Comparison of ENCODE assay signal across 10 cellular contexts in the genomic region with DNA sequence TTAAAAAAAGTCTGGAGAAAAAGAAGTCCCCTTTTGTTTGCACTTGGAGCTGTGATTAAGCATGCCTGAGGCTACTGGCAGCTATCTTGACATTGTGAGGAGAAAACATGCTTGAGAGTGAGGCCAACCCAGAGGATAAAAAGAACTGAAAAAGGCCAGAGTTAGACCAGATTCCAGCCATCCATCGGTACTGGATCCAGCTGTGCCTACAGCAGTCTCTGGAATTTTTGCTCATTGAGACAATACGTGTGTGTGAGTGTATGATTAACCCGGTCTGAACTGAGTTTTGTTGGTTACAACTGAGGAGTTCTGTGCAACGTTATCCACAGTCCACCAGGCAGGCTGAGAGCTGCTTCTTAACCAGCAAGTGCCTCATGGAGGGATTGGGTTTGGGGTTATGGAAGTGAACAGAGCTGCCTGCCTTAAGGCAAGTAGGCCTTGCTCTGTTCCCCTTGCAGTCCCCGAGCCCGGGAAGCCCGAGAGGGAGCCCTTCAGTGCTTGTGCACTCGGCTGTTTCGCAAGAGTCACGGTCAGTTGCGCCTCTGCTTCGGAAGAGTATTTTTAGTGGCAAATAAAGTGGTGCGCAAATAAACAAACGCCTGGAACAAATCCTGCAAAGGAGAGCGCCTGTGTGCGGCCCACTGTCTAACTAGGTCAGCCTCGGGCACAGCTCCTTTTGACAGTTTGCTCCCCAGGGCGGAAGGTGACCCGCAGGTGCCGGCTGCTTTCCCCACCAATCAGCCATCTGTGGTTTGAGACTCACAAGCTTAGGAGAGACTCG. TPM values are rescaled to one million over a fixed set of nuclear protein-coding genes. Genes with fewer than 3 reads are reported as not detected.
DNase-seq lines count a peak whose midpoint lies in the region; ATAC-seq and TF ChIP-seq lines count a peak whose summit lies in the region.
"Had no signal": no experiment of that assay in that cellular context is flagged by ENCODE, and none has a peak within 500 bp of the region (broad histone marks: within the 10 kb centered on the region; RNA-seq: fewer than 3 reads in every experiment).

No MANE protein-coding gene starts in this region.

- H3K4me3 ChIP-seq in prostate gland (no peak overlapping the region), Karpas-422 (ENCODE audit: low read length) (no peak overlapping the region)

- no peak for TF ChIP-seq POLR2A in prostate gland (IDR thresholded peaks at IDR 0.05)

- no peaks in the 10 kb centered on the region for H3K9me2 ChIP-seq in Karpas-422 (replicated peaks; ENCODE audit: insufficient read depth, low read length)

- H3K4me1 ChIP-seq in prostate gland (replicated peaks): no peaks in the 10 kb centered on the region
- H3K4me1 ChIP-seq in Karpas-422 (ENCODE audit: low read length): peaks cover 29% of the 10 kb centered on the region

- H3K36me3 ChIP-seq in prostate gland: no peaks in the 10 kb centered on the region
- no peaks in the 10 kb centered on the region for H3K36me3 ChIP-seq in Karpas-422 (ENCODE audit: insufficient read depth, low read length)

- WGBS in prostate gland: 55% methylated on average over 21 of the region's 21 CpGs

- H2AFZ ChIP-seq in Karpas-422 (ENCODE audit: low read length): no peak overlapping the region

- DNase-seq in ELF-1 (ENCODE audit: low read depth, low spot score): peak; percentile 40
- peak; percentile 80 to 84 for DNase-seq in NOMO-1 (lab: John Stamatoyannopoulos, UW; ENCODE audit: unreplicated experiment in 2 of 2)
- peak; percentile 4 for DNase-seq in fibroblast of the conjunctiva (ENCODE audit: low read depth)
- DNase-seq in prostate gland (ENCODE audit: low spot score): peak; percentile 54
- DNase-seq in GM10266 (ENCODE audit: extremely low spot score): no peak
- DNase-seq in effector CD4-positive, alpha-beta T cell: no peak
- no peak for DNase-seq in Karpas-422
- DNase-seq: central memory CD4-positive, alpha-beta T cell; NCI-H446 treated with DMSO at 0.1 percent for 48 hours had no signal

- intact Hi-C loops in prostate gland (cut with DNase I): no loop called here

- H3K9ac ChIP-seq in Karpas-422 (ENCODE audit: low read length): no peak overlapping the region

- H3K79me2 ChIP-seq in Karpas-422 (ENCODE audit: low read length): no peaks in the 10 kb centered on the region

- H3K4me2 ChIP-seq in Karpas-422 (ENCODE audit: low read depth, low read length, poor library complexity, severe bottlenecking): no peak overlapping the region

- H3K9me3 ChIP-seq in prostate gland (no peaks in the 10 kb centered on the region), Karpas-422 (ENCODE audit: low read length) (no peaks in the 10 kb centered on the region)

- H3K27me3 ChIP-seq in prostate gland (replicated peaks; ENCODE audit: insufficient read depth): no peaks in the 10 kb centered on the region
- H3K27me3 ChIP-seq in Karpas-422 (ENCODE audit: low read length): no peaks in the 10 kb centered on the region

- ATAC-seq in GM18907 (IDR thresholded peaks at IDR 0.05; ENCODE audit: unreplicated experiment): no peak

- no peak overlapping the region for H3K27ac ChIP-seq in prostate gland
- no peak overlapping the region for H3K27ac ChIP-seq in Karpas-422 (ENCODE audit: low read length)

- H4K20me1 ChIP-seq in Karpas-422 (ENCODE audit: insufficient read depth, low read depth, low read length): no peaks in the 10 kb centered on the region

- TF ChIP-seq CTCF in prostate gland (IDR thresholded peaks at IDR 0.05) (no peak), GM10266 (IDR thresholded peaks at IDR 0.05; ENCODE audit: control insufficient read depth, insufficient read depth, low read depth, missing control alignments) (no peak)

RNA-seq across cellular contexts. Expression of a gene that starts 57.1 kb away (rescaled TPM):
- total RNA-seq in prostate gland: 1 to 10 TPM in 1 of 2 donors, under 1 TPM in 1; 0.05 to 2.8 TPM
- total RNA-seq in Karpas-422 (2014; rRNA removed; shearing (Covaris generic); ENCODE audit: low replicate concordance): not detected in 2 replicates

Comparison
In these comparisons a context has a peak if more than half of its experiments do, and no peak if none do; other contexts are left out.
1. DNase-seq: peak in ELF-1 (single experiment), NOMO-1 (2 of 2), fibroblast of the conjunctiva (single experiment) and prostate gland (single experiment); none in GM10266 (single experiment), effector CD4-positive, alpha-beta T cell (single experiment) and Karpas-422 (single experiment).